Comparison of ENCODE assay signal across 1 cellular context in the genomic region with DNA sequence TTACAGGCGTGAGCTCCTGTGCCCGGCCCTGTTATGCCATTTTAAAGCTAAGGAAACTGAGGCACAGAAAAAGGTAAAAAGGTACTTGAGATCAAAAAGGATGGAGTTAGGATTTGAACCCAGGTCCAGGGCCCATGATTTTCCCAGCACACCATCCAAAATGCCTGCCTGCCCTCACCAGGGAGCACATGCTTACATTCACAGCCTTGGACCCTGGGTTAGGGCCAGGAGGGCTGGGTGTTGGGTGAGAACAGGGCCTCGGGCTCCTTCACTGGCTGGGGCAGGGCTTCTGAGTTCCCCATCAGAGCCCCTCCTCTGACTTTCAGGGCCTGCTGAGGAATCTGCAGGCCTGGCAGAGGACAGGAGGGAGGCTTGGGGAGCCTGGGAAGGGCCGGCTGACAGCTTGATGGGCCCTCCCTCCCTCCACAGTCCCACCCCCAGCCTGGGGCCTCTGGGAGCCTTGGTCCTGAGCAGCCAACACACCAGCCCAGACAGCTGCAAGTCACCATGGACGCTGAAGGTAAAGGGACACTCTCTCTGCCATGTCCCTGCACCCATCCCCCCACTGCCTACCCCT.
TF ChIP-seq lines count a peak whose summit lies in the region.

A gene (plus strand): TSS at position 490 of the 577 bp plus-strand sequence. CDS start 18 bp downstream, at position 508.

TF ChIP-seq in HepG2, 621 proteins besides CTCF, POLR2A, EP300 and RAD21 (continued from another document and continues in another):
- TF ChIP-seq, protein P1, sequence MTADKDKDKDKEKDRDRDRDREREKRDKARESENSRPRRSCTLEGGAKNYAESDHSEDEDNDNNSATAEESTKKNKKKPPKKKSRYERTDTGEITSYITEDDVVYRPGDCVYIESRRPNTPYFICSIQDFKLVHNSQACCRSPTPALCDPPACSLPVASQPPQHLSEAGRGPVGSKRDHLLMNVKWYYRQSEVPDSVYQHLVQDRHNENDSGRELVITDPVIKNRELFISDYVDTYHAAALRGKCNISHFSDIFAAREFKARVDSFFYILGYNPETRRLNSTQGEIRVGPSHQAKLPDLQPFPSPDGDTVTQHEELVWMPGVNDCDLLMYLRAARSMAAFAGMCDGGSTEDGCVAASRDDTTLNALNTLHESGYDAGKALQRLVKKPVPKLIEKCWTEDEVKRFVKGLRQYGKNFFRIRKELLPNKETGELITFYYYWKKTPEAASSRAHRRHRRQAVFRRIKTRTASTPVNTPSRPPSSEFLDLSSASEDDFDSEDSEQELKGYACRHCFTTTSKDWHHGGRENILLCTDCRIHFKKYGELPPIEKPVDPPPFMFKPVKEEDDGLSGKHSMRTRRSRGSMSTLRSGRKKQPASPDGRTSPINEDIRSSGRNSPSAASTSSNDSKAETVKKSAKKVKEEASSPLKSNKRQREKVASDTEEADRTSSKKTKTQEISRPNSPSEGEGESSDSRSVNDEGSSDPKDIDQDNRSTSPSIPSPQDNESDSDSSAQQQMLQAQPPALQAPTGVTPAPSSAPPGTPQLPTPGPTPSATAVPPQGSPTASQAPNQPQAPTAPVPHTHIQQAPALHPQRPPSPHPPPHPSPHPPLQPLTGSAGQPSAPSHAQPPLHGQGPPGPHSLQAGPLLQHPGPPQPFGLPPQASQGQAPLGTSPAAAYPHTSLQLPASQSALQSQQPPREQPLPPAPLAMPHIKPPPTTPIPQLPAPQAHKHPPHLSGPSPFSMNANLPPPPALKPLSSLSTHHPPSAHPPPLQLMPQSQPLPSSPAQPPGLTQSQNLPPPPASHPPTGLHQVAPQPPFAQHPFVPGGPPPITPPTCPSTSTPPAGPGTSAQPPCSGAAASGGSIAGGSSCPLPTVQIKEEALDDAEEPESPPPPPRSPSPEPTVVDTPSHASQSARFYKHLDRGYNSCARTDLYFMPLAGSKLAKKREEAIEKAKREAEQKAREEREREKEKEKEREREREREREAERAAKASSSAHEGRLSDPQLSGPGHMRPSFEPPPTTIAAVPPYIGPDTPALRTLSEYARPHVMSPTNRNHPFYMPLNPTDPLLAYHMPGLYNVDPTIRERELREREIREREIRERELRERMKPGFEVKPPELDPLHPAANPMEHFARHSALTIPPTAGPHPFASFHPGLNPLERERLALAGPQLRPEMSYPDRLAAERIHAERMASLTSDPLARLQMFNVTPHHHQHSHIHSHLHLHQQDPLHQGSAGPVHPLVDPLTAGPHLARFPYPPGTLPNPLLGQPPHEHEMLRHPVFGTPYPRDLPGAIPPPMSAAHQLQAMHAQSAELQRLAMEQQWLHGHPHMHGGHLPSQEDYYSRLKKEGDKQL (CRISPR knock-in tag; IDR thresholded peaks at IDR 0.05; ENCODE audit: low read depth), result no peak
- peak; percentile 41 for TF ChIP-seq TEAD3 (CRISPR knock-in tag; optimal IDR thresholded peaks at IDR 0.05; ENCODE audit: borderline replicate concordance)
- TF ChIP-seq NFE2L1 (CRISPR knock-in tag; IDR thresholded peaks at IDR 0.05; ENCODE audit: borderline replicate concordance), result no peak
- no peak for TF ChIP-seq ZNF274 (CRISPR knock-in tag; IDR thresholded peaks at IDR 0.05)
- no peak for TF ChIP-seq ZNF33B (CRISPR knock-in tag; IDR thresholded peaks at IDR 0.05)
- no peak for TF ChIP-seq ZNF841 (CRISPR knock-in tag; IDR thresholded peaks at IDR 0.05; ENCODE audit: borderline replicate concordance)
- no peak for TF ChIP-seq REXO4 (CRISPR knock-in tag; IDR thresholded peaks at IDR 0.05; ENCODE audit: borderline replicate concordance)
- no peak for TF ChIP-seq ZNF264 (CRISPR knock-in tag; IDR thresholded peaks at IDR 0.05)
- no peak for TF ChIP-seq MAFK (conservative IDR thresholded peaks at IDR 0.05 in 1 of 2, IDR thresholded peaks at IDR 0.05 in 1 of 2; ENCODE audit: low read length in 2 of 2)
- 0 out of 2 replicates have a peak, but pooled peaks have one; percentile 6 for TF ChIP-seq ZNF44 (CRISPR knock-in tag; IDR thresholded peaks at IDR 0.05)
- TF ChIP-seq SMARCE1 (IDR thresholded peaks at IDR 0.05; ENCODE audit: borderline replicate concordance), result no peak
- TF ChIP-seq ZNF891 (CRISPR knock-in tag; IDR thresholded peaks at IDR 0.05), result no peak
- TF ChIP-seq, protein P2, sequence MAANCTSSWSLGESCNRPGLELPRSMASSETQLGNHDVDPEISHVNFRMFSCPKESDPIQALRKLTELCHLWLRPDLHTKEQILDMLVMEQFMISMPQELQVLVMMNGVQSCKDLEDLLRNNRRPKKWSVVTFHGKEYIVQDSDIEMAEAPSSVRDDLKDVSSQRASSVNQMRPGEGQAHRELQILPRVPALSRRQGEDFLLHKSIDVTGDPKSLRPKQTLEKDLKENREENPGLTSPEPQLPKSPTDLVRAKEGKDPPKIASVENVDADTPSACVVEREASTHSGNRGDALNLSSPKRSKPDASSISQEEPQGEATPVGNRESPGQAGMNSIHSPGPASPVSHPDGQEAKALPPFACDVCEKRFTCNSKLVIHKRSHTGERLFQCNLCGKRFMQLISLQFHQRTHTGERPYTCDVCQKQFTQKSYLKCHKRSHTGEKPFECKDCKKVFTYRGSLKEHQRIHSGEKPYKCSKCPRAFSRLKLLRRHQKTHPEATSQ (CRISPR knock-in tag; IDR thresholded peaks at IDR 0.05; ENCODE audit: borderline replicate concordance), result no peak; the same call in 1 of the 2 replicates
- TF ChIP-seq BORCS8-MEF2B (CRISPR knock-in tag; IDR thresholded peaks at IDR 0.05), result 0 out of 2 replicates have a peak, but pooled peaks have one; percentile 62
- TF ChIP-seq PHB2 (IDR thresholded peaks at IDR 0.05; ENCODE audit: partially characterized antibody), result no peak
- no peak for TF ChIP-seq ZNF468 (CRISPR knock-in tag; IDR thresholded peaks at IDR 0.05)
- TF ChIP-seq ZNF720 (CRISPR knock-in tag; IDR thresholded peaks at IDR 0.05), result no peak
- TF ChIP-seq SRF (IDR thresholded peaks at IDR 0.05; ENCODE audit: low read depth, low read length), result no peak
- TF ChIP-seq HNRNPK (IDR thresholded peaks at IDR 0.05; ENCODE audit: low read depth, low read length, poor library complexity, severe bottlenecking), result no peak
- TF ChIP-seq NR2F6 (IDR thresholded peaks at IDR 0.05), result no peak
- TF ChIP-seq NR2F6 (CRISPR knock-in tag; IDR thresholded peaks at IDR 0.05), result 0 out of 2 replicates have a peak, but pooled peaks have one; percentile 6
- TF ChIP-seq MED13 (CRISPR knock-in tag; IDR thresholded peaks at IDR 0.05), result no peak
- TF ChIP-seq, protein P3, sequence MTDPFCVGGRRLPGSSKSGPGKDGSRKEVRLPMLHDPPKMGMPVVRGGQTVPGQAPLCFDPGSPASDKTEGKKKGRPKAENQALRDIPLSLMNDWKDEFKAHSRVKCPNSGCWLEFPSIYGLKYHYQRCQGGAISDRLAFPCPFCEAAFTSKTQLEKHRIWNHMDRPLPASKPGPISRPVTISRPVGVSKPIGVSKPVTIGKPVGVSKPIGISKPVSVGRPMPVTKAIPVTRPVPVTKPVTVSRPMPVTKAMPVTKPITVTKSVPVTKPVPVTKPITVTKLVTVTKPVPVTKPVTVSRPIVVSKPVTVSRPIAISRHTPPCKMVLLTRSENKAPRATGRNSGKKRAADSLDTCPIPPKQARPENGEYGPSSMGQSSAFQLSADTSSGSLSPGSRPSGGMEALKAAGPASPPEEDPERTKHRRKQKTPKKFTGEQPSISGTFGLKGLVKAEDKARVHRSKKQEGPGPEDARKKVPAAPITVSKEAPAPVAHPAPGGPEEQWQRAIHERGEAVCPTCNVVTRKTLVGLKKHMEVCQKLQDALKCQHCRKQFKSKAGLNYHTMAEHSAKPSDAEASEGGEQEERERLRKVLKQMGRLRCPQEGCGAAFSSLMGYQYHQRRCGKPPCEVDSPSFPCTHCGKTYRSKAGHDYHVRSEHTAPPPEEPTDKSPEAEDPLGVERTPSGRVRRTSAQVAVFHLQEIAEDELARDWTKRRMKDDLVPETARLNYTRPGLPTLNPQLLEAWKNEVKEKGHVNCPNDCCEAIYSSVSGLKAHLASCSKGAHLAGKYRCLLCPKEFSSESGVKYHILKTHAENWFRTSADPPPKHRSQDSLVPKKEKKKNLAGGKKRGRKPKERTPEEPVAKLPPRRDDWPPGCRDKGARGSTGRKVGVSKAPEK (CRISPR knock-in tag; IDR thresholded peaks at IDR 0.05; ENCODE audit: borderline replicate concordance), result no peak
- 0 out of 2 replicates have a peak, but pooled peaks have one; percentile 20 for TF ChIP-seq PCBP1 (IDR thresholded peaks at IDR 0.05; ENCODE audit: borderline replicate concordance, low read depth, low read length)
- 0 out of 2 replicates have a peak, but pooled peaks have one; percentile 60 for TF ChIP-seq AHR (CRISPR knock-in tag; IDR thresholded peaks at IDR 0.05)
- no peak for TF ChIP-seq AGO2 (optimal IDR thresholded peaks at IDR 0.05; ENCODE audit: low read depth, low read length)
- TF ChIP-seq SALL2 (CRISPR knock-in tag; IDR thresholded peaks at IDR 0.05), result no peak
- no peak for TF ChIP-seq ZNF615 (CRISPR knock-in tag; IDR thresholded peaks at IDR 0.05; ENCODE audit: borderline replicate concordance)
- TF ChIP-seq TBL1XR1 (IDR thresholded peaks at IDR 0.05; ENCODE audit: borderline replicate concordance, low read length, partially characterized antibody), result no peak
- TF ChIP-seq XRCC5 (optimal IDR thresholded peaks at IDR 0.05; ENCODE audit: low read length), result peak; percentile 7
- peak; percentile 18; the same call in 1 of the 2 replicates for TF ChIP-seq ZNF782 (CRISPR knock-in tag; IDR thresholded peaks at IDR 0.05; ENCODE audit: borderline replicate concordance)
- TF ChIP-seq THYN1 (CRISPR knock-in tag; IDR thresholded peaks at IDR 0.05; ENCODE audit: borderline replicate concordance, low read depth), result peak; percentile 96; the same call in 1 of the 2 replicates
- TF ChIP-seq, protein P4, sequence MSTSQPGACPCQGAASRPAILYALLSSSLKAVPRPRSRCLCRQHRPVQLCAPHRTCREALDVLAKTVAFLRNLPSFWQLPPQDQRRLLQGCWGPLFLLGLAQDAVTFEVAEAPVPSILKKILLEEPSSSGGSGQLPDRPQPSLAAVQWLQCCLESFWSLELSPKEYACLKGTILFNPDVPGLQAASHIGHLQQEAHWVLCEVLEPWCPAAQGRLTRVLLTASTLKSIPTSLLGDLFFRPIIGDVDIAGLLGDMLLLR (CRISPR knock-in tag; IDR thresholded peaks at IDR 0.05), result peak; percentile 37; the same call in 1 of the 2 replicates
- TF ChIP-seq, protein P5, sequence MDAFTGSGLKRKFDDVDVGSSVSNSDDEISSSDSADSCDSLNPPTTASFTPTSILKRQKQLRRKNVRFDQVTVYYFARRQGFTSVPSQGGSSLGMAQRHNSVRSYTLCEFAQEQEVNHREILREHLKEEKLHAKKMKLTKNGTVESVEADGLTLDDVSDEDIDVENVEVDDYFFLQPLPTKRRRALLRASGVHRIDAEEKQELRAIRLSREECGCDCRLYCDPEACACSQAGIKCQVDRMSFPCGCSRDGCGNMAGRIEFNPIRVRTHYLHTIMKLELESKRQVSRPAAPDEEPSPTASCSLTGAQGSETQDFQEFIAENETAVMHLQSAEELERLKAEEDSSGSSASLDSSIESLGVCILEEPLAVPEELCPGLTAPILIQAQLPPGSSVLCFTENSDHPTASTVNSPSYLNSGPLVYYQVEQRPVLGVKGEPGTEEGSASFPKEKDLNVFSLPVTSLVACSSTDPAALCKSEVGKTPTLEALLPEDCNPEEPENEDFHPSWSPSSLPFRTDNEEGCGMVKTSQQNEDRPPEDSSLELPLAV (CRISPR knock-in tag; conservative IDR thresholded peaks at IDR 0.05; ENCODE audit: low read depth), result no peak
- TF ChIP-seq ZNF501 (CRISPR knock-in tag; IDR thresholded peaks at IDR 0.05), result no peak
- TF ChIP-seq ZNF138 (CRISPR knock-in tag; IDR thresholded peaks at IDR 0.05; ENCODE audit: low read depth), result no peak
- TF ChIP-seq SYNCRIP (IDR thresholded peaks at IDR 0.05; ENCODE audit: insufficient read depth, low read depth, low read length), result no peak
- no peak for TF ChIP-seq ZNF510 (CRISPR knock-in tag; IDR thresholded peaks at IDR 0.05; ENCODE audit: low read depth)
- no peak for TF ChIP-seq JUNB (CRISPR knock-in tag; IDR thresholded peaks at IDR 0.05; ENCODE audit: borderline replicate concordance)
- no peak for TF ChIP-seq KLF16 (CRISPR knock-in tag; IDR thresholded peaks at IDR 0.05)
- TF ChIP-seq SMAD3 (CRISPR knock-in tag; IDR thresholded peaks at IDR 0.05), result no peak
- TF ChIP-seq, protein P6, sequence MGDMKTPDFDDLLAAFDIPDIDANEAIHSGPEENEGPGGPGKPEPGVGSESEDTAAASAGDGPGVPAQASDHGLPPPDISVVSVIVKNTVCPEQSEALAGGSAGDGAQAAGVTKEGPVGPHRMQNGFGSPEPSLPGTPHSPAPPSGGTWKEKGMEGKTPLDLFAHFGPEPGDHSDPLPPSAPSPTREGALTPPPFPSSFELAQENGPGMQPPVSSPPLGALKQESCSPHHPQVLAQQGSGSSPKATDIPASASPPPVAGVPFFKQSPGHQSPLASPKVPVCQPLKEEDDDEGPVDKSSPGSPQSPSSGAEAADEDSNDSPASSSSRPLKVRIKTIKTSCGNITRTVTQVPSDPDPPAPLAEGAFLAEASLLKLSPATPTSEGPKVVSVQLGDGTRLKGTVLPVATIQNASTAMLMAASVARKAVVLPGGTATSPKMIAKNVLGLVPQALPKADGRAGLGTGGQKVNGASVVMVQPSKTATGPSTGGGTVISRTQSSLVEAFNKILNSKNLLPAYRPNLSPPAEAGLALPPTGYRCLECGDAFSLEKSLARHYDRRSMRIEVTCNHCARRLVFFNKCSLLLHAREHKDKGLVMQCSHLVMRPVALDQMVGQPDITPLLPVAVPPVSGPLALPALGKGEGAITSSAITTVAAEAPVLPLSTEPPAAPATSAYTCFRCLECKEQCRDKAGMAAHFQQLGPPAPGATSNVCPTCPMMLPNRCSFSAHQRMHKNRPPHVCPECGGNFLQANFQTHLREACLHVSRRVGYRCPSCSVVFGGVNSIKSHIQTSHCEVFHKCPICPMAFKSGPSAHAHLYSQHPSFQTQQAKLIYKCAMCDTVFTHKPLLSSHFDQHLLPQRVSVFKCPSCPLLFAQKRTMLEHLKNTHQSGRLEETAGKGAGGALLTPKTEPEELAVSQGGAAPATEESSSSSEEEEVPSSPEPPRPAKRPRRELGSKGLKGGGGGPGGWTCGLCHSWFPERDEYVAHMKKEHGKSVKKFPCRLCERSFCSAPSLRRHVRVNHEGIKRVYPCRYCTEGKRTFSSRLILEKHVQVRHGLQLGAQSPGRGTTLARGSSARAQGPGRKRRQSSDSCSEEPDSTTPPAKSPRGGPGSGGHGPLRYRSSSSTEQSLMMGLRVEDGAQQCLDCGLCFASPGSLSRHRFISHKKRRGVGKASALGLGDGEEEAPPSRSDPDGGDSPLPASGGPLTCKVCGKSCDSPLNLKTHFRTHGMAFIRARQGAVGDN (CRISPR knock-in tag; IDR thresholded peaks at IDR 0.05), result peak; percentile 91
- TF ChIP-seq PCBP2 (optimal IDR thresholded peaks at IDR 0.05; ENCODE audit: low read depth, low read length, poor library complexity, severe bottlenecking), result no peak
- no peak for TF ChIP-seq POLR2AphosphoS2 (IDR thresholded peaks at IDR 0.05; ENCODE audit: low read depth, low read length)
